18 cellular contexts compared by ENCODE assay signal in genomic region chr17:17745476-17746455, GRCh38.
DNase-seq lines count a peak whose midpoint lies in the region; ATAC-seq and TF ChIP-seq lines count a peak whose summit lies in the region.
"Had no signal": no experiment of that assay in that cellular context is flagged by ENCODE, and none has a peak within 500 bp of the region (broad histone marks: within the 10 kb centered on the region; RNA-seq: fewer than 3 reads in every experiment).

No MANE protein-coding gene starts in this region.

- no peak overlapping the region for H3K4me3 Mint-ChIP-seq in brain
- no peak overlapping the region for H3K4me3 Mint-ChIP-seq in naive thymus-derived CD8-positive, alpha-beta T cell
- no peak overlapping the region for H3K4me3 Mint-ChIP-seq in type B pancreatic cell
- H3K4me3 Mint-ChIP-seq in activated naive CD8-positive, alpha-beta T cell treated with anti-CD3 and anti-CD28 coated beads, Interleukin-2, amount 50 U/mL, for 24 hours: no peak overlapping the region
- H3K4me3 Mint-ChIP-seq: activated B cell treated with CpG ODN at 0.5 μM for 24 hours; activated naive CD8-positive, alpha-beta T cell treated with anti-CD3 and anti-CD28 coated beads, Interleukin-2, amount 10 ng/mL, durations not matched to agents 7 days and 5 days; CD14-positive monocyte had no signal

- peaks cover 3% of the 10 kb centered on the region for H3K27me3 Mint-ChIP-seq in brain
- no peaks in the 10 kb centered on the region for H3K27me3 Mint-ChIP-seq in naive thymus-derived CD8-positive, alpha-beta T cell
- no peaks in the 10 kb centered on the region for H3K27me3 Mint-ChIP-seq in type B pancreatic cell
- H3K27me3 Mint-ChIP-seq in activated naive CD8-positive, alpha-beta T cell treated with anti-CD3 and anti-CD28 coated beads, Interleukin-2, amount 50 U/mL, for 24 hours: no peaks in the 10 kb centered on the region
- H3K27me3 Mint-ChIP-seq: activated B cell treated with CpG ODN at 0.5 μM for 24 hours; activated naive CD8-positive, alpha-beta T cell treated with anti-CD3 and anti-CD28 coated beads, Interleukin-2, amount 10 ng/mL, durations not matched to agents 7 days and 5 days had no signal

- H3K27ac ChIP-seq in right atrium auricular region (peak overlapping the region in 1 of 2 donors; percentile 5), foreskin keratinocyte (no peak overlapping the region)

- peaks cover 94% of the 10 kb centered on the region for H3K4me1 Mint-ChIP-seq in brain
- H3K4me1 Mint-ChIP-seq in naive thymus-derived CD8-positive, alpha-beta T cell: peaks cover 26 to 67% (median 44%) of the 10 kb centered on the region in 4 donors
- peaks cover 57% of the 10 kb centered on the region for H3K4me1 Mint-ChIP-seq in type B pancreatic cell (ENCODE audit: unreplicated experiment)
- peaks cover 33% of the 10 kb centered on the region for H3K4me1 Mint-ChIP-seq in activated naive CD8-positive, alpha-beta T cell treated with anti-CD3 and anti-CD28 coated beads, Interleukin-2, amount 50 U/mL, for 24 hours

- POLR2A ChIA-PET in naive thymus-derived CD8-positive, alpha-beta T cell (lab: Charles Lee): interaction anchor here (0.5 to 1.8 kb wide), 4 partner anchors 9 to 269 kb away, joined by 3 to 7 read pairs (median 4); no protein-coding TSS in a partner anchor

- H3K4me1 ChIP-seq in right atrium auricular region: peaks cover 0 to 64% of the 10 kb centered on the region in 2 donors
- H3K4me1 ChIP-seq in foreskin keratinocyte: peaks cover 23% of the 10 kb centered on the region

- DNase-seq in Right ventricle myocardium inferior (ENCODE audit: missing footprints): peak; percentile 42
- no peak for DNase-seq in right atrium auricular region (ENCODE audit: low spot score)
- no peak for DNase-seq in naive thymus-derived CD8-positive, alpha-beta T cell
- no peak for DNase-seq in type B pancreatic cell (ENCODE audit: extremely low spot score, unreplicated experiment)
- no peak for DNase-seq in foreskin keratinocyte
- DNase-seq in SKM-1 treated with dmso at 0.1 percent for 144 hours (lab: John Stamatoyannopoulos, UW; ENCODE audit: unreplicated experiment): no peak
- no peak for DNase-seq in activated naive CD8-positive, alpha-beta T cell treated with anti-CD3 and anti-CD28 coated beads, Interleukin-2, amount 50 U/mL, for 24 hours
- DNase-seq: activated B cell treated with CpG ODN at 0.5 μM for 24 hours; activated naive CD8-positive, alpha-beta T cell treated with anti-CD3 and anti-CD28 coated beads, Interleukin-2, amount 10 ng/mL, durations not matched to agents 7 days and 5 days; DMS53; NCI-H2029; stimulated activated CD4-positive, alpha-beta T cell treated with anti-CD3 and anti-CD28 coated beads, Interleukin-12 subunit alpha, Interleukin-12 subunit beta, amount 100 ng/mL, for 4 hours; T-helper 2 cell had no signal

- no peaks in the 10 kb centered on the region for H3K36me3 Mint-ChIP-seq in brain
- H3K36me3 Mint-ChIP-seq in naive thymus-derived CD8-positive, alpha-beta T cell: no peaks in the 10 kb centered on the region
- H3K36me3 Mint-ChIP-seq in type B pancreatic cell: peaks cover 5% of the 10 kb centered on the region
- H3K36me3 Mint-ChIP-seq in activated naive CD8-positive, alpha-beta T cell treated with anti-CD3 and anti-CD28 coated beads, Interleukin-2, amount 50 U/mL, for 24 hours (ENCODE audit: low read depth): peaks cover under 1% of the 10 kb centered on the region

- H3K36me3 ChIP-seq in right atrium auricular region: no peaks in the 10 kb centered on the region
- H3K36me3 ChIP-seq: prostate gland had no signal

- intact Hi-C loops in Right ventricle myocardium inferior (cut with DNase I): no loop called here

- H3K9me3 Mint-ChIP-seq in brain: peaks cover 0 to 2% (median 0%) of the 10 kb centered on the region in 5 experiments
- no peaks in the 10 kb centered on the region for H3K9me3 Mint-ChIP-seq in naive thymus-derived CD8-positive, alpha-beta T cell
- H3K9me3 Mint-ChIP-seq in type B pancreatic cell: no peaks in the 10 kb centered on the region
- no peaks in the 10 kb centered on the region for H3K9me3 Mint-ChIP-seq in activated naive CD8-positive, alpha-beta T cell treated with anti-CD3 and anti-CD28 coated beads, Interleukin-2, amount 50 U/mL, for 24 hours
- H3K9me3 Mint-ChIP-seq: activated B cell treated with CpG ODN at 0.5 μM for 24 hours; activated naive CD8-positive, alpha-beta T cell treated with anti-CD3 and anti-CD28 coated beads, Interleukin-2, amount 10 ng/mL, durations not matched to agents 7 days and 5 days; CD14-positive monocyte had no signal

- peak overlapping the region; percentile 74 to 96 (median 94) for H3K27ac Mint-ChIP-seq in brain
- H3K27ac Mint-ChIP-seq in naive thymus-derived CD8-positive, alpha-beta T cell: peak overlapping the region in 7 of 10 donors; percentile 29 to 92 (median 53)
- peak overlapping the region; percentile 5 for H3K27ac Mint-ChIP-seq in type B pancreatic cell
- H3K27ac Mint-ChIP-seq in activated naive CD8-positive, alpha-beta T cell treated with anti-CD3 and anti-CD28 coated beads, Interleukin-2, amount 50 U/mL, for 24 hours: no peak overlapping the region
- H3K27ac Mint-ChIP-seq: activated B cell treated with CpG ODN at 0.5 μM for 24 hours; activated naive CD8-positive, alpha-beta T cell treated with anti-CD3 and anti-CD28 coated beads, Interleukin-2, amount 10 ng/mL, durations not matched to agents 7 days and 5 days had no signal

- H3K4me3 ChIP-seq in right atrium auricular region: no peak overlapping the region
- H3K4me3 ChIP-seq: A549, prostate gland had no signal

- H3K27me3 ChIP-seq in right atrium auricular region (no peaks in the 10 kb centered on the region), foreskin keratinocyte (no peaks in the 10 kb centered on the region)

- TF ChIP-seq CTCF in right atrium auricular region (IDR thresholded peaks at IDR 0.05) (no peak), brain (conservative IDR thresholded peaks at IDR 0.05) (no peak), type B pancreatic cell (conservative IDR thresholded peaks at IDR 0.05) (no peak), foreskin keratinocyte (conservative IDR thresholded peaks at IDR 0.05) (no peak)

- ATAC-seq in Right ventricle myocardium inferior: no peak
- ATAC-seq in naive thymus-derived CD8-positive, alpha-beta T cell: no peak
- no peak for ATAC-seq in foreskin keratinocyte
- ATAC-seq in activated naive CD8-positive, alpha-beta T cell treated with anti-CD3 and anti-CD28 coated beads, Interleukin-2, amount 50 U/mL, for 24 hours: no peak
- ATAC-seq: A549, esophagus mucosa had no signal

- no peaks in the 10 kb centered on the region for H3K9me3 ChIP-seq in right atrium auricular region
- H3K9me3 ChIP-seq: A549, prostate gland had no signal
